In the genomic region with DNA sequence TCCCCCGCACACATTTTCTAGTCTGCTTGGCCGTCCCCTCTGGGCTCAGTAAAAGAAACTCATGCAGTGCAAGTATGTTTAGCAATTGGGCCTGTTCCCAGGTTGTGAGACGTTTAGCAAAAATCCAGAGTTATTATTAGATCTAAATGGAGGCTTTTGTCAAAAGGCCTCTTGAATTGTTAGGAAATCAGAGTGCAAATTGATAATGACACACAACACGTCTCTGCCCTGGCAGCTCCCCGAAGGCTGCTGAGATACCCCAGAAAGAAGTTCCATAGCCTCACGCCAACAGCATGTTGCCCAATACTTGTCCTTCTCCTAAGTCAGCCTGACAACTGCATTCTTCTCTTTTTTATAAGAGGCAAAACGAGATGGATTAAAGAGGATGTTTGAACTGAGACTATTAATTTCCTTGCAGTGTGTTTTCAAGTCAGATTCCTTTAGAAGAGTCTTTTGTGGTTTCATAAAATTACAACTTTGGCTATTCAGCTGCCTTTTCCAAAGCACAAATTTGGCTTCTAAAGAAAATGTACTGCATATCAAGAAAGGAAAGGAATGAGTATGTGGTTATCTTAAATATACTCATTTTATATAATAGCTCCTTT, we compare ENCODE assay signal across 1 cellular context.
TF ChIP-seq lines count a peak whose summit lies in the region.

No MANE protein-coding gene starts in this region.

TF ChIP-seq in SK-N-SH, 30 proteins besides CTCF, POLR2A, EP300 and RAD21 (continued from another document):
- TF ChIP-seq, protein P1, sequence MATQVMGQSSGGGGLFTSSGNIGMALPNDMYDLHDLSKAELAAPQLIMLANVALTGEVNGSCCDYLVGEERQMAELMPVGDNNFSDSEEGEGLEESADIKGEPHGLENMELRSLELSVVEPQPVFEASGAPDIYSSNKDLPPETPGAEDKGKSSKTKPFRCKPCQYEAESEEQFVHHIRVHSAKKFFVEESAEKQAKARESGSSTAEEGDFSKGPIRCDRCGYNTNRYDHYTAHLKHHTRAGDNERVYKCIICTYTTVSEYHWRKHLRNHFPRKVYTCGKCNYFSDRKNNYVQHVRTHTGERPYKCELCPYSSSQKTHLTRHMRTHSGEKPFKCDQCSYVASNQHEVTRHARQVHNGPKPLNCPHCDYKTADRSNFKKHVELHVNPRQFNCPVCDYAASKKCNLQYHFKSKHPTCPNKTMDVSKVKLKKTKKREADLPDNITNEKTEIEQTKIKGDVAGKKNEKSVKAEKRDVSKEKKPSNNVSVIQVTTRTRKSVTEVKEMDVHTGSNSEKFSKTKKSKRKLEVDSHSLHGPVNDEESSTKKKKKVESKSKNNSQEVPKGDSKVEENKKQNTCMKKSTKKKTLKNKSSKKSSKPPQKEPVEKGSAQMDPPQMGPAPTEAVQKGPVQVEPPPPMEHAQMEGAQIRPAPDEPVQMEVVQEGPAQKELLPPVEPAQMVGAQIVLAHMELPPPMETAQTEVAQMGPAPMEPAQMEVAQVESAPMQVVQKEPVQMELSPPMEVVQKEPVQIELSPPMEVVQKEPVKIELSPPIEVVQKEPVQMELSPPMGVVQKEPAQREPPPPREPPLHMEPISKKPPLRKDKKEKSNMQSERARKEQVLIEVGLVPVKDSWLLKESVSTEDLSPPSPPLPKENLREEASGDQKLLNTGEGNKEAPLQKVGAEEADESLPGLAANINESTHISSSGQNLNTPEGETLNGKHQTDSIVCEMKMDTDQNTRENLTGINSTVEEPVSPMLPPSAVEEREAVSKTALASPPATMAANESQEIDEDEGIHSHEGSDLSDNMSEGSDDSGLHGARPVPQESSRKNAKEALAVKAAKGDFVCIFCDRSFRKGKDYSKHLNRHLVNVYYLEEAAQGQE (IDR thresholded peaks at IDR 0.05; ENCODE audit: low read depth, low read length), result no peak
- TF ChIP-seq FOXM1 (IDR thresholded peaks at IDR 0.05; ENCODE audit: low read depth), result peak; percentile 74; the same call in 1 of the 2 replicates
- peak; percentile 67; the same call in 1 of the 2 replicates for TF ChIP-seq JUND (IDR thresholded peaks at IDR 0.05)
- TF ChIP-seq, protein P2, sequence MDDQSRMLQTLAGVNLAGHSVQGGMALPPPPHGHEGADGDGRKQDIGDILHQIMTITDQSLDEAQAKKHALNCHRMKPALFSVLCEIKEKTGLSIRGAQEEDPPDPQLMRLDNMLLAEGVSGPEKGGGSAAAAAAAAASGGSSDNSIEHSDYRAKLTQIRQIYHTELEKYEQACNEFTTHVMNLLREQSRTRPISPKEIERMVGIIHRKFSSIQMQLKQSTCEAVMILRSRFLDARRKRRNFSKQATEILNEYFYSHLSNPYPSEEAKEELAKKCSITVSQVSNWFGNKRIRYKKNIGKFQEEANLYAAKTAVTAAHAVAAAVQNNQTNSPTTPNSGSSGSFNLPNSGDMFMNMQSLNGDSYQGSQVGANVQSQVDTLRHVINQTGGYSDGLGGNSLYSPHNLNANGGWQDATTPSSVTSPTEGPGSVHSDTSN (IDR thresholded peaks at IDR 0.05), result peak; percentile 96
- TF ChIP-seq, protein P3, sequence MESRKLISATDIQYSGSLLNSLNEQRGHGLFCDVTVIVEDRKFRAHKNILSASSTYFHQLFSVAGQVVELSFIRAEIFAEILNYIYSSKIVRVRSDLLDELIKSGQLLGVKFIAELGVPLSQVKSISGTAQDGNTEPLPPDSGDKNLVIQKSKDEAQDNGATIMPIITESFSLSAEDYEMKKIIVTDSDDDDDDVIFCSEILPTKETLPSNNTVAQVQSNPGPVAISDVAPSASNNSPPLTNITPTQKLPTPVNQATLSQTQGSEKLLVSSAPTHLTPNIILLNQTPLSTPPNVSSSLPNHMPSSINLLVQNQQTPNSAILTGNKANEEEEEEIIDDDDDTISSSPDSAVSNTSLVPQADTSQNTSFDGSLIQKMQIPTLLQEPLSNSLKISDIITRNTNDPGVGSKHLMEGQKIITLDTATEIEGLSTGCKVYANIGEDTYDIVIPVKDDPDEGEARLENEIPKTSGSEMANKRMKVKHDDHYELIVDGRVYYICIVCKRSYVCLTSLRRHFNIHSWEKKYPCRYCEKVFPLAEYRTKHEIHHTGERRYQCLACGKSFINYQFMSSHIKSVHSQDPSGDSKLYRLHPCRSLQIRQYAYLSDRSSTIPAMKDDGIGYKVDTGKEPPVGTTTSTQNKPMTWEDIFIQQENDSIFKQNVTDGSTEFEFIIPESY (IDR thresholded peaks at IDR 0.05; ENCODE audit: borderline replicate concordance, low read depth), result no peak
- TF ChIP-seq GABPA (IDR thresholded peaks at IDR 0.05; ENCODE audit: low read depth), result no peak
- peak; percentile 80; the same call in 1 of the 2 replicates for TF ChIP-seq MEF2A (IDR thresholded peaks at IDR 0.05; ENCODE audit: borderline replicate concordance, low read depth)
- peak; percentile 72 for TF ChIP-seq NFIC (IDR thresholded peaks at IDR 0.05; ENCODE audit: borderline replicate concordance)
- no peak for TF ChIP-seq GATA2 (CRISPR knock-in tag; IDR thresholded peaks at IDR 0.05)
- 0 out of 2 replicates have a peak, but pooled peaks have one; percentile 60 for TF ChIP-seq TEAD4 (IDR thresholded peaks at IDR 0.05; ENCODE audit: borderline replicate concordance, insufficient read depth)
- no peak; the same call in 1 of the 2 replicates for TF ChIP-seq ELF1 (IDR thresholded peaks at IDR 0.05)
- no peak for TF ChIP-seq SMC3 (IDR thresholded peaks at IDR 0.05; ENCODE audit: low read depth, low read length)
- TF ChIP-seq YY1 (IDR thresholded peaks at IDR 0.05; ENCODE audit: low read depth), result no peak
- TF ChIP-seq FOSL2 (IDR thresholded peaks at IDR 0.05; ENCODE audit: borderline replicate concordance, low read depth), result no peak
- TF ChIP-seq MXI1 (IDR thresholded peaks at IDR 0.05; ENCODE audit: low read depth, low read length), result no peak
- no peak for TF ChIP-seq FOXJ3 (CRISPR knock-in tag; IDR thresholded peaks at IDR 0.05)
- TF ChIP-seq, protein P4, sequence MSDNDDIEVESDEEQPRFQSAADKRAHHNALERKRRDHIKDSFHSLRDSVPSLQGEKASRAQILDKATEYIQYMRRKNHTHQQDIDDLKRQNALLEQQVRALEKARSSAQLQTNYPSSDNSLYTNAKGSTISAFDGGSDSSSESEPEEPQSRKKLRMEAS (IDR thresholded peaks at IDR 0.05; ENCODE audit: low read depth), result peak; percentile 29; the same call in 1 of the 2 replicates
